9 cellular contexts compared by ENCODE assay signal in the genomic region with DNA sequence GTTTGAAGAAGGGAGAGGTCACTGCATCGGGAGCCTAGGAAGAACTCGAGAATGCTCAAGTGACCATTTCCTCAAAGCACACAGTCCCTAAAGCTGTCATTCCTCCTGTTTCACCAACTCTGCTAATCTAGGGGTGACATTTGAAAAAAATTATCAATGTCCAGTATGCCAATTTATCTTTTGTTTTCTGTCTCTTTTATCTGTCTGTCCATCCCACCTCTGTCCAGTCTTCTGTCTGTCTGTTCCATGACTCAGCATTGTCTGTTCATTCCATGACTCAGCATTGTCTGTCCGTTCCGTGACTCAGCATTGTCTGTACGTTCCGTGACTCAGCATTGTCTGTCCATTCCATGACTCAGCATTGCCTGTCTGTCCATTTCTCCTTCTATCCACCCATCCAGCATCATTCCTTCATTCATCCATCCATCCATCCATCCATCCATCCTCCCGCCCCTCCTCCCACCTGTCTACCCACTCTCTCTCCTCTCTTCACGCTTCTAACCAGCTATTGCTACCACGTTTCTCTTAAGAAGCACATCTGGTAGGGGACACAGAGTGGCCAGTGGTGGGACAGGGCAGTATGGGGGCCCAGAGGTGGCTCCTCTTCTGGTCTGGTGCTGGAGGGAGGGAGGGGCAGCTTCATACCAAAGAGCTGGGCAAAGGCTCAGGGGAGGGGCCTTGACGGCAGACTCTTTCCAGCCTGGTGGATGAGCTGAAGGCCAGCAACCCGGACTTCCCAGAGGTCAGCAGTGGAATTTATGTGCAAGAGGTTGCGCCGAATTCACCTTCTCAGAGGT. TPM values are rescaled to one million over a fixed set of nuclear protein-coding genes. Genes with fewer than 3 reads are reported as not detected.
DNase-seq lines count a peak whose midpoint lies in the region; ATAC-seq and TF ChIP-seq lines count a peak whose summit lies in the region.
"Had no signal": no experiment of that assay in that cellular context is flagged by ENCODE, and none has a peak within 500 bp of the region (broad histone marks: within the 10 kb centered on the region; RNA-seq: fewer than 3 reads in every experiment).

No MANE protein-coding gene starts in this region.

- DNase-seq in SKM-1 treated with dmso at 0.1 percent for 144 hours (lab: John Stamatoyannopoulos, UW; ENCODE audit: unreplicated experiment), result peak; percentile 35
- DNase-seq in SKM-1 (lab: John Stamatoyannopoulos, UW; ENCODE audit: unreplicated experiment), result no peak
- DNase-seq in SJSA1 (ENCODE audit: low read depth in 1 of 2, low spot score in 2 of 2), result peak; percentile 58 to 62
- DNase-seq in fibroblast of mammary gland (ENCODE audit: low read depth), result peak; percentile 96
- no peak for DNase-seq in stimulated activated effector memory CD8-positive, alpha-beta T cell treated with anti-CD3 and anti-CD28 coated beads, Interleukin-12 subunit alpha, Interleukin-12 subunit beta, amount 100 ng/mL, for 72 hours (ENCODE audit: low spot score in 2 of 2)
- DNase-seq in T-helper 2 cell treated with Interferon-gamma antibody and Interleukin-4, amounts not matched to agents 5 μg/mL and 100 μg/mL, for 36 hours (ENCODE audit: low spot score), result no peak
- DNase-seq: esophagus squamous epithelium had no signal

- no peaks in the 10 kb centered on the region for H3K4me1 Mint-ChIP-seq in stimulated activated effector memory CD8-positive, alpha-beta T cell treated with anti-CD3 and anti-CD28 coated beads, Interleukin-12 subunit alpha, Interleukin-12 subunit beta, amount 100 ng/mL, for 72 hours
- H3K4me1 Mint-ChIP-seq in T-helper 2 cell treated with Interferon-gamma antibody and Interleukin-4, amounts not matched to agents 5 μg/mL and 100 μg/mL, for 36 hours (ENCODE audit: low read depth), result no peaks in the 10 kb centered on the region

- H3K36me3 Mint-ChIP-seq in stimulated activated effector memory CD8-positive, alpha-beta T cell treated with anti-CD3 and anti-CD28 coated beads, Interleukin-12 subunit alpha, Interleukin-12 subunit beta, amount 100 ng/mL, for 72 hours, result peaks cover 6% of the 10 kb centered on the region
- H3K36me3 Mint-ChIP-seq in T-helper 2 cell treated with Interferon-gamma antibody and Interleukin-4, amounts not matched to agents 5 μg/mL and 100 μg/mL, for 36 hours (ENCODE audit: low read depth), result no peaks in the 10 kb centered on the region

- no peaks in the 10 kb centered on the region for H3K36me3 ChIP-seq in SJSA1
- H3K36me3 ChIP-seq: esophagus squamous epithelium had no signal

- TF ChIP-seq CTCF in fibroblast of mammary gland (conservative IDR thresholded peaks at IDR 0.05; ENCODE audit: control insufficient read depth, insufficient read depth, low read depth, low read length), result no peak

- H3K4me3 Mint-ChIP-seq in stimulated activated effector memory CD8-positive, alpha-beta T cell treated with anti-CD3 and anti-CD28 coated beads, Interleukin-12 subunit alpha, Interleukin-12 subunit beta, amount 100 ng/mL, for 72 hours, result no peak overlapping the region
- H3K4me3 Mint-ChIP-seq in T-helper 2 cell treated with Interferon-gamma antibody and Interleukin-4, amounts not matched to agents 5 μg/mL and 100 μg/mL, for 36 hours, result no peak overlapping the region

- peak overlapping the region; percentile 59 for H3K27ac ChIP-seq in SJSA1

- peaks cover 5% of the 10 kb centered on the region for H3K9me3 Mint-ChIP-seq in stimulated activated effector memory CD8-positive, alpha-beta T cell treated with anti-CD3 and anti-CD28 coated beads, Interleukin-12 subunit alpha, Interleukin-12 subunit beta, amount 100 ng/mL, for 72 hours
- H3K9me3 Mint-ChIP-seq in T-helper 2 cell treated with Interferon-gamma antibody and Interleukin-4, amounts not matched to agents 5 μg/mL and 100 μg/mL, for 36 hours, result no peaks in the 10 kb centered on the region

- H3K27me3 Mint-ChIP-seq in T-helper 2 cell treated with Interferon-gamma antibody and Interleukin-4, amounts not matched to agents 5 μg/mL and 100 μg/mL, for 36 hours (ENCODE audit: low read depth), result no peaks in the 10 kb centered on the region

- no peaks in the 10 kb centered on the region for H3K9me3 ChIP-seq in SJSA1 (replicated peaks)
- H3K9me3 ChIP-seq: esophagus squamous epithelium had no signal

- no peaks in the 10 kb centered on the region for H3K27me3 ChIP-seq in SJSA1 (replicated peaks)

- H3K4me3 ChIP-seq in SJSA1 (no peak overlapping the region), fibroblast of mammary gland (ENCODE audit: control insufficient read depth, low read depth, low read length) (no peak overlapping the region)
- H3K4me3 ChIP-seq: esophagus squamous epithelium had no signal

- no peak for ATAC-seq in stimulated activated effector memory CD8-positive, alpha-beta T cell treated with anti-CD3 and anti-CD28 coated beads, Interleukin-12 subunit alpha, Interleukin-12 subunit beta, amount 100 ng/mL, for 72 hours
- no peak for ATAC-seq in HG03442 (IDR thresholded peaks at IDR 0.05; ENCODE audit: unreplicated experiment)
- ATAC-seq in HG02588 (IDR thresholded peaks at IDR 0.05; ENCODE audit: unreplicated experiment), result no peak

- H3K27ac Mint-ChIP-seq in stimulated activated effector memory CD8-positive, alpha-beta T cell treated with anti-CD3 and anti-CD28 coated beads, Interleukin-12 subunit alpha, Interleukin-12 subunit beta, amount 100 ng/mL, for 72 hours, result peak overlapping the region; percentile 10
- no peak overlapping the region for H3K27ac Mint-ChIP-seq in T-helper 2 cell treated with Interferon-gamma antibody and Interleukin-4, amounts not matched to agents 5 μg/mL and 100 μg/mL, for 36 hours

- peaks cover 12% of the 10 kb centered on the region for H3K4me1 ChIP-seq in SJSA1 (replicated peaks)

RNA-seq across cellular contexts. Expression of gene HTRA3, which starts 34.1 kb away (rescaled TPM):
- total RNA-seq in SJSA1 (2014; rRNA removed; shearing (Covaris generic)), result 0.03 TPM in 1 of 2 replicates, not detected in the other

Comparison
In these comparisons a context has a peak if more than half of its experiments do, and no peak if none do; other contexts are left out.
1. DNase-seq: peak in SKM-1 treated with dmso at 0.1 percent for 144 hours (single experiment), SJSA1 (2 of 2) and fibroblast of mammary gland (single experiment); none in SKM-1 (single experiment), stimulated activated effector memory CD8-positive, alpha-beta T cell treated with anti-CD3 and anti-CD28 coated beads, Interleukin-12 subunit alpha, Interleukin-12 subunit beta, amount 100 ng/mL, for 72 hours (0 of 2) and T-helper 2 cell treated with Interferon-gamma antibody and Interleukin-4, amounts not matched to agents 5 μg/mL and 100 μg/mL, for 36 hours (single experiment).